1 cellular context compared by ENCODE assay signal in the genomic region with DNA sequence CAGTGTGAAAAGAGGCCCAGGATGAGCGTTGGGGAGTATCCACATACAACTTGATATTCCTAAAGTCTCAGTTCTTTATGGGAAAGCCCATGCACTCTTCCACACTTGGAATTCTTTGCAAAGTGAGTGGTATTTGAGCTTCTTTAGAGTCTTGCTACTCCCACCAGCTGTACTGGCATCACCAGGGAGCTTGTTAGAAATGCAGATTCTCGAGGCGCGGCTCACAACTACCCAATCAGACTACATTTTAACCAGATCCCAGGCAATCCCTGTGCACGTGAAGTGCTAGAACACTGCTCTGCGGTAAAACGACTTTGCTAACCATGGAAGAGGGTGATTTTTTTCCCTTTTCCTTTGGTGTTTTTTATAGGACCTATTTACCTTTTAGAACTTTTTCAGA.
TF ChIP-seq lines count a peak whose summit lies in the region.

No MANE protein-coding gene starts in this region.

TF ChIP-seq in HepG2, 621 proteins besides CTCF, POLR2A, EP300 and RAD21 (continued from another document):
- TF ChIP-seq TRAFD1 (CRISPR knock-in tag; IDR thresholded peaks at IDR 0.05; ENCODE audit: borderline replicate concordance) (no peak), ARNTL (CRISPR knock-in tag; IDR thresholded peaks at IDR 0.05) (no peak), CREB3 (CRISPR knock-in tag; IDR thresholded peaks at IDR 0.05) (no peak), ATM (IDR thresholded peaks at IDR 0.05; ENCODE audit: borderline replicate concordance) (no peak), SRSF9 (IDR thresholded peaks at IDR 0.05; ENCODE audit: borderline replicate concordance, insufficient read depth, low read depth, low read length, poor library complexity, severe bottlenecking) (no peak), KDM5A (IDR thresholded peaks at IDR 0.05; ENCODE audit: borderline replicate concordance, low read length) (no peak), PTBP1 (IDR thresholded peaks at IDR 0.05; ENCODE audit: low read depth, low read length, poor library complexity, severe bottlenecking) (no peak), ZNF253 (CRISPR knock-in tag; IDR thresholded peaks at IDR 0.05; ENCODE audit: borderline replicate concordance) (no peak), ZNF274 (CRISPR knock-in tag; IDR thresholded peaks at IDR 0.05) (no peak), PAWR (CRISPR knock-in tag; IDR thresholded peaks at IDR 0.05; ENCODE audit: borderline replicate concordance) (no peak), MIXL1 (CRISPR knock-in tag; IDR thresholded peaks at IDR 0.05) (no peak), THAP9 (CRISPR knock-in tag; IDR thresholded peaks at IDR 0.05; ENCODE audit: borderline replicate concordance) (no peak)
TF ChIP-seq in HepG2: peak in this region for 0.
